Comparison of ENCODE assay signal across 9 cellular contexts in genomic region chr6:47335456-47335855, GRCh38. TPM values are rescaled to one million over a fixed set of nuclear protein-coding genes. Genes with fewer than 3 reads are reported as not detected.
DNase-seq lines count a peak whose midpoint lies in the region; ATAC-seq lines count a peak whose summit lies in the region.
"Had no signal": no experiment of that assay in that cellular context is flagged by ENCODE, and none has a peak within 500 bp of the region (broad histone marks: within the 10 kb centered on the region; RNA-seq: fewer than 3 reads in every experiment).

No MANE protein-coding gene starts in this region.

- DNase-seq in AML-193 (lab: John Stamatoyannopoulos, UW) (peak; percentile 76), NOMO-1 treated with DMSO at 0.1 percent for 48 hours (lab: John Stamatoyannopoulos, UW; ENCODE audit: unreplicated experiment) (peak; percentile 94), midbrain (lab: John Stamatoyannopoulos, UW) (no peak), NCI-H1092 (lab: John Stamatoyannopoulos, UW) (no peak), SJCRH30 (no peak), iPS-NIHi7 (ENCODE audit: extremely low spot score) (no peak)
- DNase-seq: Right ventricle myocardium superior had no signal

- 0 out of 2 replicates have a peak, but pooled peaks cover 3% of the 10 kb centered on the region for H3K4me1 ChIP-seq in SJCRH30

- H3K4me3 ChIP-seq in SJCRH30 = no peak overlapping the region

- H3K9me3 ChIP-seq in SJCRH30 (replicated peaks) = no peaks in the 10 kb centered on the region

- no peaks in the 10 kb centered on the region for H3K27me3 ChIP-seq in SJCRH30

- no peaks in the 10 kb centered on the region for H3K36me3 ChIP-seq in SJCRH30

- no peak overlapping the region for H3K27ac ChIP-seq in SJCRH30

- peak; percentile 97 for ATAC-seq in GM19395 (IDR thresholded peaks at IDR 0.05; ENCODE audit: unreplicated experiment)
- peak; percentile 96 for ATAC-seq in HG03060 (IDR thresholded peaks at IDR 0.05; ENCODE audit: low read depth, unreplicated experiment)

RNA-seq across cellular contexts. Expression of gene TNFRSF21, which starts 25.8 kb away (rescaled TPM):
- 23.0 and 25.1 TPM in 2 replicates for total RNA-seq in SJCRH30 (2014; rRNA removed; shearing (Covaris generic))

Comparison
In these comparisons a context has a peak if more than half of its experiments do, and no peak if none do; other contexts are left out.
1. DNase-seq: peak in AML-193 (2 of 2) and NOMO-1 treated with DMSO at 0.1 percent for 48 hours (single experiment); none in midbrain (single experiment), NCI-H1092 (single experiment), SJCRH30 (0 of 2) and iPS-NIHi7 (single experiment).